In genomic region chrX:39957816-39958561, GRCh38 we compare ENCODE assay signal across 23 cellular contexts.
A peak's percentile ranks its signal among the peaks of the same experiment; 100 is the strongest.
DNase-seq lines count a peak whose midpoint lies in the region; ATAC-seq, FAIRE-seq and TF ChIP-seq lines count a peak whose summit lies in the region.
"Had no signal": no experiment of that assay in that cellular context is flagged by ENCODE, and none has a peak within 500 bp of the region (broad histone marks: within the 10 kb centered on the region; RNA-seq: fewer than 3 reads in every experiment).

No MANE protein-coding gene starts in this region.

- H3K9me3 ChIP-seq in HepG2 (ENCODE audit: low read length): no peaks in the 10 kb centered on the region
- no peaks in the 10 kb centered on the region for H3K9me3 ChIP-seq in right lobe of liver
- H3K9me3 ChIP-seq in aorta (ENCODE audit: control insufficient read depth, low read length): no peaks in the 10 kb centered on the region
- no peaks in the 10 kb centered on the region for H3K9me3 ChIP-seq in esophagus squamous epithelium
- peaks cover 0 to 7% of the 10 kb centered on the region in 2 donors for H3K9me3 ChIP-seq in breast epithelium
- H3K9me3 ChIP-seq: A549, gastroesophageal sphincter, neutrophil had no signal

- peak overlapping the region; percentile 45 for H3K4me2 ChIP-seq in HepG2 (ENCODE audit: low read depth, low read length)
- H3K4me2 ChIP-seq: A549 had no signal

- H3K36me3 ChIP-seq in HepG2 (replicated peaks in 1 of 2; ENCODE audit: control insufficient read depth in 1 of 2, insufficient read depth in 2 of 2, low read length in 2 of 2) (no peaks in the 10 kb centered on the region), right lobe of liver (no peaks in the 10 kb centered on the region), aorta (ENCODE audit: control insufficient read depth in 1 of 2, insufficient read depth in 2 of 2, low read length in 1 of 2) (no peaks in the 10 kb centered on the region), esophagus squamous epithelium (no peaks in the 10 kb centered on the region), breast epithelium (no peaks in the 10 kb centered on the region)
- H3K36me3 ChIP-seq: cardiac muscle cell, gastroesophageal sphincter, neutrophil had no signal

- TF ChIP-seq POLR2A in HepG2 (IDR thresholded peaks at IDR 0.05; ENCODE audit: insufficient read depth in 1 of 2, low read depth in 2 of 2, low read length in 2 of 2) (no peak), right lobe of liver (IDR thresholded peaks at IDR 0.05) (no peak), esophagus squamous epithelium (IDR thresholded peaks at IDR 0.05) (no peak), breast epithelium (IDR thresholded peaks at IDR 0.05) (no peak)

- no TSS peak for BruUV-seq in HepG2 (replicated peaks; lab: Mats Ljungman, UMichigan)

- 28% methylated on average over 3 of the region's 6 CpGs for WGBS in HepG2 (ENCODE audit: low lambda C conversion rate)
- WGBS in right lobe of liver (ENCODE audit: insufficient coverage, low coverage, low lambda C conversion rate, missing lambda C conversion rate): 63% methylated on average over 4 of the region's 6 CpGs
- 75 to 78% methylated on average over 6 of the region's 6 CpGs for WGBS in aorta, 2 donors
- WGBS in esophagus squamous epithelium, 2 donors: 78 to 80% methylated on average over 5 of the region's 6 CpGs

- H3K9ac ChIP-seq in HepG2 (ENCODE audit: insufficient read depth, low read depth, low read length): no peak overlapping the region

- H3K4me3 ChIP-seq in HepG2 (replicated peaks in 1 of 3; ENCODE audit: insufficient read depth in 1 of 3, low read depth in 2 of 3, low read length in 3 of 3) (no peak overlapping the region), right lobe of liver (no peak overlapping the region), cardiac fibroblast (replicated peaks in 1 of 2; ENCODE audit: low read depth in 2 of 2, low read length in 2 of 2) (no peak overlapping the region), aorta (ENCODE audit: low read length in 2 of 2) (no peak overlapping the region), esophagus squamous epithelium (no peak overlapping the region), breast epithelium (no peak overlapping the region)
- H3K4me3 ChIP-seq: A549, cardiac muscle cell, gastroesophageal sphincter, GM12878 had no signal

- POLR2A ChIA-PET in HepG2 (lab: Yijun Ruan, JAX): no interaction called here

- H3K79me2 ChIP-seq in HepG2 (ENCODE audit: insufficient read depth, low read length): no peaks in the 10 kb centered on the region

- in situ Hi-C loops in HepG2 (cut with HindIII; ENCODE audit: extremely low pct_ligation_motif_present, low pct_unique_long_range_greater_than_20kb): loop anchor here (10.0 kb wide), 1 partner anchor 63 kb away; no protein-coding TSS in a partner anchor

- TF ChIP-seq RAD21 in HepG2 (CRISPR knock-in tag; IDR thresholded peaks at IDR 0.05): no peak

- no peaks in the 10 kb centered on the region for H4K20me1 ChIP-seq in HepG2 (ENCODE audit: insufficient read depth, low read length)

- H2AFZ ChIP-seq in HepG2 (ENCODE audit: low read length): no peak overlapping the region

- TF ChIP-seq CTCF in HepG2 (CRISPR knock-in tag; IDR thresholded peaks at IDR 0.05) (no peak), right lobe of liver (IDR thresholded peaks at IDR 0.05) (no peak), cardiac fibroblast (IDR thresholded peaks at IDR 0.05; ENCODE audit: low read depth, low read length) (no peak), esophagus squamous epithelium (IDR thresholded peaks at IDR 0.05) (no peak), breast epithelium (IDR thresholded peaks at IDR 0.05) (no peak)

- no peaks in the 10 kb centered on the region for H3K27me3 ChIP-seq in HepG2 (ENCODE audit: control insufficient read depth in 1 of 2, insufficient read depth in 2 of 2, low read length in 2 of 2)
- no peaks in the 10 kb centered on the region for H3K27me3 ChIP-seq in right lobe of liver
- no peaks in the 10 kb centered on the region for H3K27me3 ChIP-seq in aorta (ENCODE audit: control insufficient read depth in 1 of 2, insufficient read depth in 2 of 2, low read length in 1 of 2)
- H3K27me3 ChIP-seq in esophagus squamous epithelium: no peaks in the 10 kb centered on the region
- H3K27me3 ChIP-seq in breast epithelium: peaks cover 0 to 48% of the 10 kb centered on the region in 2 donors
- H3K27me3 ChIP-seq: cardiac muscle cell, gastroesophageal sphincter, neutrophil had no signal

- CTCF ChIA-PET in HepG2 (lab: Yijun Ruan, JAX; ENCODE audit: low intra/inter-chr PET ratio, low total read pairs): no interaction called here

- FAIRE-seq in HepG2 (lab: Jason Lieb, UNC): no peak
- FAIRE-seq: A549, GM12878, RCC 7860 had no signal

- no peak for ATAC-seq in HepG2
- no peak for ATAC-seq in right lobe of liver
- peak; percentile 17 for ATAC-seq in aorta (ENCODE audit: low FRiP score)
- ATAC-seq in HG03520 (IDR thresholded peaks at IDR 0.05; ENCODE audit: unreplicated experiment): no peak
- ATAC-seq: A549, gastroesophageal sphincter, GM12878 had no signal

- no peak overlapping the region for H3K27ac ChIP-seq in HepG2 (ENCODE audit: extremely low read length, insufficient read depth, low read length)
- no peak overlapping the region for H3K27ac ChIP-seq in right lobe of liver
- H3K27ac ChIP-seq in aorta (ENCODE audit: low read depth in 1 of 2, low read length in 2 of 2): no peak overlapping the region
- H3K27ac ChIP-seq in esophagus squamous epithelium: no peak overlapping the region
- H3K27ac ChIP-seq in breast epithelium: peak overlapping the region in 1 of 2 donors; percentile 1
- H3K27ac ChIP-seq: cardiac muscle cell, gastroesophageal sphincter, neutrophil, VCaP had no signal

- TF ChIP-seq EP300 in HepG2 (IDR thresholded peaks at IDR 0.05; ENCODE audit: low read depth in 2 of 2, low read length in 2 of 2): no peak
- TF ChIP-seq EP300 in HepG2 (CRISPR knock-in tag; IDR thresholded peaks at IDR 0.05; ENCODE audit: borderline replicate concordance): no peak

- intact Hi-C loops in HepG2 (cut with micrococcal nuclease; ENCODE audit: unreplicated experiment): no loop called here
- intact Hi-C loops in right lobe of liver (cut with DNase I): no loop called here
- intact Hi-C loops in aorta (cut with DNase I): no loop called here
- intact Hi-C loops in esophagus squamous epithelium (cut with DNase I): no loop called here
- intact Hi-C loops in breast epithelium (cut with DNase I; ENCODE audit: low total_unique reads): no loop called here

- DNase-seq in HepG2 (ENCODE audit: low spot score) (no peak), right lobe of liver (no peak), cardiac fibroblast (ENCODE audit: low read depth in 2 of 2) (peak; percentile 38 to 68), hepatic stellate cell (ENCODE audit: low spot score) (peak; percentile 51), aorta (no peak), esophagus squamous epithelium (lab: John Stamatoyannopoulos, UW) (no peak), breast epithelium (ENCODE audit: low spot score in 2 of 2) (no peak)
- DNase-seq: activated gamma-delta T cell treated with Interleukin-2 at 50 U/mL for 16 hours; effector CD8-positive, alpha-beta T cell; H9; mesendoderm; NCI-H1092; stimulated activated CD4-positive, alpha-beta T cell treated with anti-CD3 and anti-CD28 coated beads, Interleukin-4, amount 100 ng/mL, for 4 hours; SW 1271; trophoblast cell had no signal

- H3K4me1 ChIP-seq in HepG2 (ENCODE audit: insufficient read depth, low read length) (peaks cover 73% of the 10 kb centered on the region), right lobe of liver (peaks cover 0 to 15% (median 0%) of the 10 kb centered on the region in 4 donors), aorta (ENCODE audit: control insufficient read depth in 1 of 2, insufficient read depth in 2 of 2, low read length in 2 of 2) (no peaks in the 10 kb centered on the region), esophagus squamous epithelium (peaks cover 0 to 22% (median 7%) of the 10 kb centered on the region in 3 donors), breast epithelium (no peaks in the 10 kb centered on the region)

TF ChIP-seq in HepG2, 621 proteins besides CTCF, POLR2A, EP300 and RAD21:
- TF ChIP-seq ZIK1 (CRISPR knock-in tag; IDR thresholded peaks at IDR 0.05; ENCODE audit: borderline replicate concordance, low read depth): no peak
TF ChIP-seq in HepG2: peak in this region for 0.

Comparison
In these comparisons a context has a peak if more than half of its experiments do, and no peak if none do; other contexts are left out.
1. DNase-seq: peak in cardiac fibroblast (2 of 2) and hepatic stellate cell (single experiment); none in HepG2 (single experiment), right lobe of liver (0 of 3), aorta (0 of 2), esophagus squamous epithelium (single experiment) and breast epithelium (0 of 2).